Comparison of ENCODE assay signal across 9 cellular contexts in genomic region chr1:160664573-160665051, GRCh38. TPM values are rescaled to one million over a fixed set of nuclear protein-coding genes. Genes with fewer than 3 reads are reported as not detected.
A peak's percentile ranks its signal among the peaks of the same experiment; 100 is the strongest.
DNase-seq lines count a peak whose midpoint lies in the region; ATAC-seq and TF ChIP-seq lines count a peak whose summit lies in the region.
"Had no signal": no experiment of that assay in that cellular context is flagged by ENCODE, and none has a peak within 500 bp of the region (broad histone marks: within the 10 kb centered on the region; RNA-seq: fewer than 3 reads in every experiment).

No MANE protein-coding gene starts in this region.

- H3K27me3 ChIP-seq in Loucy (ENCODE audit: insufficient read depth, low read length, poor library complexity, severe bottlenecking) = no peaks in the 10 kb centered on the region

- H3K79me2 ChIP-seq in Loucy (ENCODE audit: insufficient read depth, low read length) = no peaks in the 10 kb centered on the region

- intact Hi-C loops in natural killer cell (cut with micrococcal nuclease) = no loop called here

- H3K4me1 ChIP-seq in Loucy (ENCODE audit: insufficient read depth, low read length, poor library complexity, severe bottlenecking) = peaks cover 51% of the 10 kb centered on the region

- peak; percentile 82 to 86 for ATAC-seq in activated CD4-positive, CD25-positive, alpha-beta regulatory T cell treated with anti-CD3 and anti-CD28 coated beads, Interleukin-2, amount 50 U/mL, for 24 hours
- ATAC-seq in GM21723 (IDR thresholded peaks at IDR 0.05; ENCODE audit: unreplicated experiment) = peak; percentile 72
- peak; percentile 57 to 75 (median 69) for ATAC-seq in natural killer cell

- H3F3A ChIP-seq in Loucy (ENCODE audit: low read depth) = no peaks in the 10 kb centered on the region

- H3K9me3 Mint-ChIP-seq in natural killer cell = no peaks in the 10 kb centered on the region

- H3K4me1 Mint-ChIP-seq in natural killer cell = peaks cover 34 to 49% of the 10 kb centered on the region in 2 donors

- TF ChIP-seq CTCF in Loucy (conservative IDR thresholded peaks at IDR 0.05; ENCODE audit: low read length) (no peak), natural killer cell (IDR thresholded peaks at IDR 0.05) (no peak), foreskin fibroblast (IDR thresholded peaks at IDR 0.05; ENCODE audit: low read depth, low read length) (no peak)

- H3K4me2 ChIP-seq in Loucy (ENCODE audit: low read depth, low read length, poor library complexity, severe bottlenecking) = peak overlapping the region; percentile 74

- no peaks in the 10 kb centered on the region for H3K9me2 ChIP-seq in Loucy (replicated peaks; ENCODE audit: low read depth, low read length)

- no peak overlapping the region for H2AFZ ChIP-seq in Loucy (ENCODE audit: low read length)

- H3K36me3 Mint-ChIP-seq in natural killer cell = no peaks in the 10 kb centered on the region

- H3K9ac ChIP-seq in Loucy (ENCODE audit: low read depth, low read length, poor library complexity, severe bottlenecking) = no peak overlapping the region

- no peaks in the 10 kb centered on the region for H3K27me3 Mint-ChIP-seq in natural killer cell (ENCODE audit: low read depth in 2 of 2)

- H3K9me3 ChIP-seq in Loucy (ENCODE audit: insufficient read depth, low read depth, low read length) = 0 out of 2 replicates have a peak, but pooled peaks cover under 1% of the 10 kb centered on the region

- H3K36me3 ChIP-seq in Loucy (ENCODE audit: insufficient read depth, low read length) = no peaks in the 10 kb centered on the region

- no peaks in the 10 kb centered on the region for H4K20me1 ChIP-seq in Loucy (ENCODE audit: insufficient read depth, low read length, poor library complexity, severe bottlenecking)

- H3K4me3 ChIP-seq in Loucy (ENCODE audit: low read length, poor library complexity, severe bottlenecking) = peak overlapping the region; percentile 59
- no peak overlapping the region for H3K4me3 ChIP-seq in foreskin fibroblast (ENCODE audit: low read depth in 1 of 2, low read length in 2 of 2)

- no peak for DNase-seq in activated CD4-positive, CD25-positive, alpha-beta regulatory T cell treated with anti-CD3 and anti-CD28 coated beads, Interleukin-2, amount 50 U/mL, for 72 hours
- DNase-seq in natural killer cell (no peak), foreskin fibroblast (no peak), kidney tubule cell (ENCODE audit: low spot score) (no peak), NCI-H2081 treated with DMSO at 0.1 percent for 48 hours (lab: John Stamatoyannopoulos, UW) (no peak)
- DNase-seq: H9 had no signal

- peak overlapping the region; percentile 51 for H3K4me3 Mint-ChIP-seq in natural killer cell
- H3K4me3 Mint-ChIP-seq: H9 had no signal

- peak overlapping the region; percentile 17 to 46 for H3K27ac Mint-ChIP-seq in natural killer cell
- H3K27ac Mint-ChIP-seq: H9 had no signal

RNA-seq across cellular contexts. Expression of gene SLAMF1, which starts 17.8 kb away (rescaled TPM):
- 1 to 10 TPM; 1.1 to 3.5 (median 2.1) TPM for total RNA-seq in natural killer cell
- total RNA-seq: H9 had no signal

RNA-seq across cellular contexts. Expression of gene CD48, which starts 47.0 kb away (rescaled TPM):
- 100 to 1,000 TPM; 213 to 249 (median 223) TPM for total RNA-seq in natural killer cell
- total RNA-seq: H9 had no signal
